1 cellular context compared by ENCODE assay signal in the genomic region with DNA sequence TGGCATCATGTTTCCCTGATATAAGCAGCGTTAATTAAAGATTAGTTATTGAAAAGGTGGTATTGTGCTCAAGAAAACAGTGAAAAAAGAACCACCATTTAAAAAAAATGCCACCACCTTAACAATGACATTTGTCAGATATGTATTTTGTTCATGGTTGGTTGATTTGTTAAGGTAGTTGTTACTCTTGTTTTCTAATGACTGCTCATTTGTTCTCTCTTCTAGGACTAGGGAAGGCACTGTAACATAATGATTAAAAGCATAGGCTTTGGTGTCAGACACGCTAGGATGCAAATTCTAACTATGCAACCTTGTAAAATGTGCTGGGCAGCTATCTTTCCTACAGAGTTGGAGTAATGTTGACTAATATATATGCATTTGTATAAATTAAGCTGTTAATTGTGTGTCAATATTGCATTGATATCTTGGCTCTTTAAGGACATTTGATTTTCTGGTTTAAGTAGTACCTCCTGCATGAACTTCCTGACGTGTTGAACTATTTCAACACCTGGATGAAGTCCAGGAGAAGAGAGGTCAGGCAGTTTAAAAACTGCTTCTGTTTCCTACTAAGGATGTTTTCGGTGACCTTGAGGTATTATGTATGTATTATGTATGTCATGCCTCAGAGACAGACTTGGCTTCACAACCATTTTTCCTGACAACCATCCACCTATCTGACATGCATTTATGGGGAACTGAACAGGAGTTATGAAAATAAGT.
TF ChIP-seq lines count a peak whose summit lies in the region.

No MANE protein-coding gene starts in this region.

TF ChIP-seq in HCT116, 20 proteins besides CTCF, POLR2A, EP300 and RAD21 (continued from another document):
- TF ChIP-seq ZBTB33 (IDR thresholded peaks at IDR 0.05; ENCODE audit: extremely low read depth, insufficient replicate concordance, low read length), result no peak
- no peak for TF ChIP-seq EGR1 (IDR thresholded peaks at IDR 0.05; ENCODE audit: low read depth)
- TF ChIP-seq ZFX (IDR thresholded peaks at IDR 0.05), result no peak
- no peak for TF ChIP-seq SP1 (IDR thresholded peaks at IDR 0.05; ENCODE audit: low read depth)
- TF ChIP-seq, protein P1, sequence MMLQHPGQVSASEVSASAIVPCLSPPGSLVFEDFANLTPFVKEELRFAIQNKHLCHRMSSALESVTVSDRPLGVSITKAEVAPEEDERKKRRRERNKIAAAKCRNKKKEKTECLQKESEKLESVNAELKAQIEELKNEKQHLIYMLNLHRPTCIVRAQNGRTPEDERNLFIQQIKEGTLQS (IDR thresholded peaks at IDR 0.05), result no peak
- TF ChIP-seq SIN3A (IDR thresholded peaks at IDR 0.05; ENCODE audit: low read depth), result no peak
- no peak for TF ChIP-seq CBX3 (IDR thresholded peaks at IDR 0.05; ENCODE audit: low read depth)
- no peak for TF ChIP-seq MAX (IDR thresholded peaks at IDR 0.05)
- TF ChIP-seq JUND (IDR thresholded peaks at IDR 0.05), result no peak
- no peak for TF ChIP-seq TCF7L2 (IDR thresholded peaks at IDR 0.05; ENCODE audit: borderline replicate concordance, extremely low read depth, insufficient read depth, insufficient read length)
